10 cellular contexts compared by ENCODE assay signal in the genomic region with DNA sequence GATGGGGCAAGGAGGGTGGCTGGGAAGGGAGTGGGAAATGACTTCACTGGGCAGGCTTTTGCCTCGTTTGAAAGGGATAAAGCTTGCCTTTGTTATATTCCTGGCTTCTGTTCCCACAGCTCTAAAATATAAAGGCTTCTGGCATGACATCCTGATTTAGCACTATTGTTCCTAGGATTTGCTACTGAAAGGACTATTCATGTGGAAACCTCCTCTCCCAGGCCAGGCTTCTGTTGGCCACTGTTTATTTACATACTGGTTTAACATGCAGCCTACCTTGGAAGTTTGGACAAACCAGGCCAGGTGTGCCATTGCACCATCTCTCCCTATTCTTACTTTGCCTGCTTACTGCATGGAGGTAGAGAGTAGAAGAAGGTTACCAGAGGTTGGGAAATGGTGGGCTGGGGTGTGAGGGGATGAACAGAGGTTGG. TPM values are rescaled to one million over a fixed set of nuclear protein-coding genes. Genes with fewer than 3 reads are reported as not detected.
DNase-seq lines count a peak whose midpoint lies in the region; FAIRE-seq and TF ChIP-seq lines count a peak whose summit lies in the region.
"Had no signal": no experiment of that assay in that cellular context is flagged by ENCODE, and none has a peak within 500 bp of the region (broad histone marks: within the 10 kb centered on the region; RNA-seq: fewer than 3 reads in every experiment).

No MANE protein-coding gene starts in this region.

- intact Hi-C loops in mammary epithelial cell (cut with micrococcal nuclease): no loop called here

- peaks cover 17% of the 10 kb centered on the region for H3K27me3 Mint-ChIP-seq in T-helper 2 cell treated with Interferon-gamma antibody and Interleukin-4, amounts not matched to agents 5 μg/mL and 100 μg/mL, for 36 hours (ENCODE audit: low read depth)

- WGBS in mammary epithelial cell (ENCODE audit: low coverage, missing lambda C conversion rate): 0% methylated on average over 1 of the region's 1 CpG

- no peaks in the 10 kb centered on the region for H3K36me3 ChIP-seq in mammary epithelial cell (ENCODE audit: insufficient read depth, low read length)

- in situ Hi-C loops in mammary epithelial cell (cut with MboI; ENCODE audit: low sequenced_read_pairs in 2 of 2): no loop called here

- H3K9me3 Mint-ChIP-seq in T-helper 2 cell treated with Interferon-gamma antibody and Interleukin-4, amounts not matched to agents 5 μg/mL and 100 μg/mL, for 36 hours: no peaks in the 10 kb centered on the region
- H3K9me3 Mint-ChIP-seq: activated T-cell treated with anti-CD3 and anti-CD28 coated beads, Interleukin-2, amount 50 U/mL, for 24 hours had no signal

- no peaks in the 10 kb centered on the region for H3K79me2 ChIP-seq in mammary epithelial cell (ENCODE audit: insufficient read depth, low read length)

- DNase-seq in DMS53 (lab: John Stamatoyannopoulos, UW) (peak; percentile 34), DMS53 treated with DMSO at 0.1 percent for 48 hours (lab: John Stamatoyannopoulos, UW; ENCODE audit: unreplicated experiment) (no peak), mammary epithelial cell (peak; percentile 75), kidney tubule cell (ENCODE audit: low spot score) (peak; percentile 89), superior temporal gyrus (ENCODE audit: extremely low spot score) (peak; percentile 98), activated gamma-delta T cell (lab: John Stamatoyannopoulos, UW) (no peak), D721Med (ENCODE audit: insufficient read length, low spot score) (no peak)
- DNase-seq in T-helper 2 cell treated with Interferon-gamma antibody and Interleukin-4, amounts not matched to agents 5 μg/mL and 100 μg/mL, for 36 hours (ENCODE audit: low spot score): no peak
- DNase-seq: activated T-cell treated with anti-CD3 and anti-CD28 coated beads, Interleukin-2, amount 50 U/mL, for 24 hours had no signal

- no TSS peak for BruUV-seq in mammary epithelial cell (replicated peaks; lab: Mats Ljungman, UMichigan)

- H3K27ac ChIP-seq in mammary epithelial cell (ENCODE audit: insufficient read depth, low read depth, low read length): peak overlapping the region; percentile 48
- H3K27ac ChIP-seq: 22Rv1 had no signal

- H3K27ac Mint-ChIP-seq in T-helper 2 cell treated with Interferon-gamma antibody and Interleukin-4, amounts not matched to agents 5 μg/mL and 100 μg/mL, for 36 hours: no peak overlapping the region
- H3K27ac Mint-ChIP-seq: activated T-cell treated with anti-CD3 and anti-CD28 coated beads, Interleukin-2, amount 50 U/mL, for 24 hours had no signal

- H3K9me3 ChIP-seq in mammary epithelial cell (replicated peaks; ENCODE audit: insufficient read depth, low read length): no peaks in the 10 kb centered on the region

- no peaks in the 10 kb centered on the region for H3K36me3 Mint-ChIP-seq in T-helper 2 cell treated with Interferon-gamma antibody and Interleukin-4, amounts not matched to agents 5 μg/mL and 100 μg/mL, for 36 hours (ENCODE audit: low read depth)

- dilution Hi-C loops in mammary epithelial cell (cut with HindIII; ENCODE audit: low sequenced_read_pairs): no loop called here

- H2AFZ ChIP-seq in mammary epithelial cell (ENCODE audit: low read depth, low read length): no peak overlapping the region

- no peak overlapping the region for H3K4me3 ChIP-seq in mammary epithelial cell (replicated peaks in 1 of 3; ENCODE audit: insufficient read depth in 1 of 3, low read depth in 2 of 3, low read length in 3 of 3)

- H4K20me1 ChIP-seq in mammary epithelial cell (ENCODE audit: insufficient read depth, low read length): no peaks in the 10 kb centered on the region

- FAIRE-seq in D721Med (lab: Jason Lieb, UNC): no peak

- H3K4me1 Mint-ChIP-seq in T-helper 2 cell treated with Interferon-gamma antibody and Interleukin-4, amounts not matched to agents 5 μg/mL and 100 μg/mL, for 36 hours (ENCODE audit: low read depth): peaks cover 7% of the 10 kb centered on the region

- H3K4me3 Mint-ChIP-seq in T-helper 2 cell treated with Interferon-gamma antibody and Interleukin-4, amounts not matched to agents 5 μg/mL and 100 μg/mL, for 36 hours: no peak overlapping the region
- H3K4me3 Mint-ChIP-seq: activated T-cell treated with anti-CD3 and anti-CD28 coated beads, Interleukin-2, amount 50 U/mL, for 24 hours had no signal

- CTCF ChIA-PET in mammary epithelial cell (lab: Charles Lee; ENCODE audit: low non-redundant PET): no interaction called here

- H3K9ac ChIP-seq in mammary epithelial cell (ENCODE audit: insufficient read depth, low read length): no peak overlapping the region

- TF ChIP-seq CTCF in mammary epithelial cell (conservative IDR thresholded peaks at IDR 0.05 in 1 of 2, IDR thresholded peaks at IDR 0.05 in 1 of 2; ENCODE audit: extremely low read depth in 1 of 2, insufficient read depth in 1 of 2, low read depth in 1 of 2, low read length in 2 of 2): no peak
- TF ChIP-seq CTCF in D721Med (IDR thresholded peaks at IDR 0.05; ENCODE audit: insufficient read depth, missing control alignments): no peak

- H3K4me1 ChIP-seq in mammary epithelial cell (ENCODE audit: insufficient read depth, low read length): peaks cover 44% of the 10 kb centered on the region

- H3K4me2 ChIP-seq in mammary epithelial cell (ENCODE audit: insufficient read depth, low read depth, low read length): no peak overlapping the region

- no peaks in the 10 kb centered on the region for H3K27me3 ChIP-seq in mammary epithelial cell (ENCODE audit: insufficient read depth, low read length)

RNA-seq across cellular contexts. Expression of a gene that starts 2.4 kb away (rescaled TPM):
- total RNA-seq in mammary epithelial cell: 1 to 10 TPM; 1.9 to 4.5 TPM
- 4.4 TPM for polyA plus RNA-seq in mammary epithelial cell
- polyA minus RNA-seq in mammary epithelial cell: 6.4 TPM

Comparison
In these comparisons a context has a peak if more than half of its experiments do, and no peak if none do; other contexts are left out.
1. DNase-seq: peak in DMS53 (single experiment), mammary epithelial cell (single experiment), kidney tubule cell (single experiment) and superior temporal gyrus (single experiment); none in DMS53 treated with DMSO at 0.1 percent for 48 hours (single experiment), T-helper 2 cell treated with Interferon-gamma antibody and Interleukin-4, amounts not matched to agents 5 μg/mL and 100 μg/mL, for 36 hours (single experiment), activated gamma-delta T cell (single experiment) and D721Med (single experiment).